ENCODE assay signal across 8 cellular contexts in the genomic region with DNA sequence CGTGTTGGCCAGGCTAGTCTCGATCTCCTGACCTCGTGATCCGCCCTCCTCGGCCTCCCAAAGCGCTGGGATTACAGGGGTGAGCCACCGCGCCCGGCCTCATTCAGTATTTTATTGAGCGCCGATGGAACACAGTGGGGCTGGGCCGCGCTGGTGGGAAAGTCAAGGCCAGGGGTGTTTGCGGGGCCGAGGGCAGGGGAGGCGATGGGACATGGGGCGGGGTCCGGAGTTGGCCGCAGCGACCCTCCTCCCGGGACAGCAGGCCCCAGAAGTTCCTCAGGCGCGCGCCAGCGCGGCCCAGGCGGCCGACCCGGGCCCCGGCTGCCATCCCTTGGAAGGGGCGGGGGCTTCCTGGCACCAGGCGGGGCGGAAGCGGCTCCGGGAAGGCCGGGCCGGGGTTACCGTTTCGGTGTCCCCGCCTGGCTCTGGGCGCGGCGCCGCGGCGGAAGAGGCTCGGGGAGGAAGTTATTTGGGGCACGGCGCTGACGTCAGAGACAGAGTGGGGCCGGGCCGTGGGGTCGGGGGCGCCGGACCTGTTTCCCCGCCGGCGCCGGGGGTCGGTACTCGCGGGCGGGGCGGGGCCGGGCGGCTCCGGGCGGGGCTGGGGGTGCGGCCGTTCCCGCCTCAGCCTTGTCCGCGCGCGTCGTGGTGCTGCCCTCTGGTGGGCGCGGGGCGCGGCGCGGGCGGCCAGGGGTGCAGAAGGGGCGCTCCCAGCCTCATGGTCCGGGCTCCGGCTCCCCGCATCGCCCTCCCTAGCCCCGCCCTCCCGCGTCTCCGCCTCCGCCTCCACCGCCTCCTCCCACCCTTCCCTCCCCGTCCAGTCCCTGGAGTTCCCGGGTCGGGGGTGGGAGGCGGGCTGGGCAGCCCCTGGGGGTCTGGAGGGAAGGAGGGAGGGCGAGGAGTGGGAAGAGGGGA. TPM values are rescaled to one million over a fixed set of nuclear protein-coding genes. Genes with fewer than 3 reads are reported as not detected.
DNase-seq lines count a peak whose midpoint lies in the region; ATAC-seq lines count a peak whose summit lies in the region.

No MANE protein-coding gene starts in this region.

- peak overlapping the region; percentile 91 for H2BK15ac ChIP-seq in mesenchymal stem cell (ENCODE audit: low read depth, poor library complexity, severe bottlenecking)

- peak overlapping the region; percentile 72 for H3K4me2 ChIP-seq in mesenchymal stem cell (ENCODE audit: low read length, poor library complexity, severe bottlenecking)

- peak overlapping the region; percentile 88 for H2AFZ ChIP-seq in mesenchymal stem cell (ENCODE audit: low read depth, low read length)

- peak overlapping the region; percentile 75 for H3K4me3 Mint-ChIP-seq in activated CD4-positive, alpha-beta memory T cell treated with anti-CD3 and anti-CD28 coated beads, Interleukin-2, amount 10 ng/mL, durations not matched to agents 7 days and 5 days

- no peak overlapping the region for H3K23ac ChIP-seq in mesenchymal stem cell (ENCODE audit: low read length in 2 of 2)

- peak overlapping the region; percentile 97 for H4K8ac ChIP-seq in mesenchymal stem cell (ENCODE audit: low read length)

- peaks cover 14% of the 10 kb centered on the region for H3K4me1 ChIP-seq in mesenchymal stem cell (ENCODE audit: control insufficient read depth, insufficient read depth, low read depth, low read length)

- CTCF ChIA-PET in activated CD4-positive, alpha-beta memory T cell treated with anti-CD3 and anti-CD28 coated beads, Interleukin-2, amount 10 ng/mL, durations not matched to agents 7 days and 5 days (lab: Charles Lee) = interaction anchor here (0.6 to 1.3 kb wide), 3 partner anchors 20 to 246 kb away, joined by 3 to 5 read pairs (median 3); a partner anchor contains a TSS

- no peaks in the 10 kb centered on the region for H3K9me3 ChIP-seq in mesenchymal stem cell (ENCODE audit: control insufficient read depth, low read length)

- ATAC-seq in GM19324 (IDR thresholded peaks at IDR 0.05; ENCODE audit: low FRiP score, unreplicated experiment) (peak; percentile 83), HG03520 (IDR thresholded peaks at IDR 0.05; ENCODE audit: unreplicated experiment) (peak; percentile 74)

- peak overlapping the region; percentile 71 for H4K91ac ChIP-seq in mesenchymal stem cell (ENCODE audit: low read length)

- peak overlapping the region in 1 of 2 experiments; percentile 42 for H2BK12ac ChIP-seq in mesenchymal stem cell (ENCODE audit: low read length in 2 of 2)

- H3K14ac ChIP-seq in mesenchymal stem cell (ENCODE audit: low read length in 2 of 2) = no peak overlapping the region

- peak overlapping the region; percentile 71 to 74 for H3K4me3 ChIP-seq in mesenchymal stem cell (ENCODE audit: insufficient read depth in 1 of 2, low read depth in 1 of 2, low read length in 2 of 2)

- DNase-seq in CD1c-positive myeloid dendritic cell (ENCODE audit: extremely low spot score) = peak; percentile 88
- DNase-seq in NCI-H69 (lab: John Stamatoyannopoulos, UW) = peak; percentile 96
- peak; percentile 92 for DNase-seq in activated CD4-positive, alpha-beta memory T cell treated with anti-CD3 and anti-CD28 coated beads, Interleukin-2, amount 10 ng/mL, durations not matched to agents 7 days and 5 days
- peak; percentile 83 for DNase-seq in effector CD8-positive, alpha-beta T cell (lab: John Stamatoyannopoulos, UW)
- DNase-seq in mesenchymal stem cell = peak; percentile 85
- peak; percentile 73 for DNase-seq in stimulated activated CD8-positive, alpha-beta memory T cell treated with anti-CD3 and anti-CD28 coated beads, Interleukin-12 subunit alpha, Interleukin-12 subunit beta, amount 100 ng/mL, for 4 hours (ENCODE audit: low read depth)

- H3K18ac ChIP-seq in mesenchymal stem cell (ENCODE audit: low read depth in 1 of 2, low read length in 2 of 2) = peak overlapping the region; percentile 70 to 86

- peaks cover 12% of the 10 kb centered on the region for H3K27me3 Mint-ChIP-seq in activated CD4-positive, alpha-beta memory T cell treated with anti-CD3 and anti-CD28 coated beads, Interleukin-2, amount 10 ng/mL, durations not matched to agents 7 days and 5 days

- no peaks in the 10 kb centered on the region for H3K79me1 ChIP-seq in mesenchymal stem cell (replicated peaks; ENCODE audit: low read length, poor library complexity, severe bottlenecking)

- peaks cover 8 to 11% of the 10 kb centered on the region in 2 experiments for H3K27me3 ChIP-seq in mesenchymal stem cell (ENCODE audit: control insufficient read depth in 1 of 2, insufficient read depth in 1 of 2, low read length in 2 of 2)

- 5% methylated on average over 42 of the region's 99 CpGs for WGBS in mesenchymal stem cell

- peak overlapping the region; percentile 72 to 76 for H3K4ac ChIP-seq in mesenchymal stem cell (ENCODE audit: low read depth in 1 of 2, low read length in 2 of 2)

- H3K9me3 Mint-ChIP-seq in activated CD4-positive, alpha-beta memory T cell treated with anti-CD3 and anti-CD28 coated beads, Interleukin-2, amount 10 ng/mL, durations not matched to agents 7 days and 5 days = no peaks in the 10 kb centered on the region

- POLR2A ChIA-PET in activated CD4-positive, alpha-beta memory T cell treated with anti-CD3 and anti-CD28 coated beads, Interleukin-2, amount 10 ng/mL, durations not matched to agents 7 days and 5 days (lab: Charles Lee) = interaction anchor here (0.6 to 1.3 kb wide), 2 partner anchors 31 to 58 kb away, joined by 3 to 6 read pairs; a partner anchor contains a TSS

- no peak overlapping the region for H2AK5ac ChIP-seq in mesenchymal stem cell (ENCODE audit: low read length, severe bottlenecking)

- no peaks in the 10 kb centered on the region for H3K36me3 Mint-ChIP-seq in activated CD4-positive, alpha-beta memory T cell treated with anti-CD3 and anti-CD28 coated beads, Interleukin-2, amount 10 ng/mL, durations not matched to agents 7 days and 5 days (ENCODE audit: low read depth)

- H3K36me3 ChIP-seq in mesenchymal stem cell (ENCODE audit: control insufficient read depth in 1 of 2, insufficient read depth in 2 of 2, low read depth in 1 of 2, low read length in 2 of 2) = no peaks in the 10 kb centered on the region

- H2BK120ac ChIP-seq in mesenchymal stem cell (ENCODE audit: low read depth, low read length) = no peak overlapping the region

- peak overlapping the region; percentile 77 for H3K9ac ChIP-seq in mesenchymal stem cell (ENCODE audit: low read length)

- H2BK5ac ChIP-seq in mesenchymal stem cell (ENCODE audit: low read depth, low read length, poor library complexity, severe bottlenecking) = no peak overlapping the region

- no peak overlapping the region for H3K27ac ChIP-seq in mesenchymal stem cell (ENCODE audit: low read length, poor library complexity, severe bottlenecking)

- H3K4me1 Mint-ChIP-seq in activated CD4-positive, alpha-beta memory T cell treated with anti-CD3 and anti-CD28 coated beads, Interleukin-2, amount 10 ng/mL, durations not matched to agents 7 days and 5 days = peaks cover 9% of the 10 kb centered on the region

- peak overlapping the region; percentile 84 for H3K27ac Mint-ChIP-seq in activated CD4-positive, alpha-beta memory T cell treated with anti-CD3 and anti-CD28 coated beads, Interleukin-2, amount 10 ng/mL, durations not matched to agents 7 days and 5 days

RNA-seq across cellular contexts. Expression of a gene that starts 1.0 kb away (rescaled TPM):
- total RNA-seq in activated CD4-positive, alpha-beta memory T cell treated with anti-CD3 and anti-CD28 coated beads, Interleukin-2, amount 10 ng/mL, durations not matched to agents 7 days and 5 days = 1 to 10 TPM; 1.6 to 1.8 TPM
- 0.52 TPM for polyA plus RNA-seq in mesenchymal stem cell (2013, experiment 1 of 2)
- polyA plus RNA-seq in mesenchymal stem cell (2013, experiment 2 of 2) = 0.68 TPM

RNA-seq across cellular contexts. Expression of a gene that starts 31.5 kb away (rescaled TPM):
- total RNA-seq in activated CD4-positive, alpha-beta memory T cell treated with anti-CD3 and anti-CD28 coated beads, Interleukin-2, amount 10 ng/mL, durations not matched to agents 7 days and 5 days = 100 to 1,000 TPM; 520 to 539 TPM
- polyA plus RNA-seq in mesenchymal stem cell (2013, experiment 1 of 2) = 290 TPM
- polyA plus RNA-seq in mesenchymal stem cell (2013, experiment 2 of 2) = 246 TPM

RNA-seq across cellular contexts. Expression of a gene that starts 38.7 kb away (rescaled TPM):
- total RNA-seq in activated CD4-positive, alpha-beta memory T cell treated with anti-CD3 and anti-CD28 coated beads, Interleukin-2, amount 10 ng/mL, durations not matched to agents 7 days and 5 days = 10 to 100 TPM; 35.9 to 39.8 TPM
- polyA plus RNA-seq in mesenchymal stem cell (2013, experiment 1 of 2) = 29.8 TPM
- 29.1 TPM for polyA plus RNA-seq in mesenchymal stem cell (2013, experiment 2 of 2)

RNA-seq across cellular contexts. Expression of a gene that starts 56.1 kb away (rescaled TPM):
- total RNA-seq in activated CD4-positive, alpha-beta memory T cell treated with anti-CD3 and anti-CD28 coated beads, Interleukin-2, amount 10 ng/mL, durations not matched to agents 7 days and 5 days = 100 to 1,000 TPM; 141 to 150 TPM
- polyA plus RNA-seq in mesenchymal stem cell (2013, experiment 1 of 2) = 154 TPM
- 152 TPM for polyA plus RNA-seq in mesenchymal stem cell (2013, experiment 2 of 2)
